In genomic region chr21:28253378-28253777, GRCh38 we compare ENCODE assay signal across 19 cellular contexts.
DNase-seq lines count a peak whose midpoint lies in the region; ATAC-seq and TF ChIP-seq lines count a peak whose summit lies in the region.
"Had no signal": no experiment of that assay in that cellular context is flagged by ENCODE, and none has a peak within 500 bp of the region (broad histone marks: within the 10 kb centered on the region; RNA-seq: fewer than 3 reads in every experiment).

No MANE protein-coding gene starts in this region.

- no peaks in the 10 kb centered on the region for H3K36me3 Mint-ChIP-seq in T-cell
- H3K36me3 Mint-ChIP-seq: activated naive CD8-positive, alpha-beta T cell; natural killer cell had no signal

- no peaks in the 10 kb centered on the region for H3K27me3 ChIP-seq in brain microvascular endothelial cell (replicated peaks)
- H3K27me3 ChIP-seq: thyroid gland had no signal

- no peaks in the 10 kb centered on the region for H3K9me3 Mint-ChIP-seq in T-cell
- H3K9me3 Mint-ChIP-seq: T-helper 2 cell treated with Interferon-gamma antibody and Interleukin-4, amounts not matched to agents 5 μg/mL and 100 μg/mL, for 36 hours had no signal

- H3K4me3 ChIP-seq in brain microvascular endothelial cell (ENCODE audit: low read depth, low read length) = no peak overlapping the region
- H3K4me3 ChIP-seq: thyroid gland had no signal

- no peaks in the 10 kb centered on the region for H3K4me1 Mint-ChIP-seq in T-cell
- H3K4me1 Mint-ChIP-seq: natural killer cell had no signal

- no peak overlapping the region for H3K27ac ChIP-seq in brain microvascular endothelial cell
- H3K27ac ChIP-seq: thyroid gland had no signal

- TF ChIP-seq CTCF in brain microvascular endothelial cell (IDR thresholded peaks at IDR 0.05; ENCODE audit: low read depth, low read length, missing control alignments) = no peak

- in situ Hi-C loops in brain microvascular endothelial cell (cut with HindIII; ENCODE audit: low pct_ligation_motif_present, low sequenced_read_pairs) = no loop called here

- POLR2A ChIA-PET in T-cell (lab: Charles Lee) = no interaction called here

- CTCF ChIA-PET in T-cell (lab: Charles Lee) = no interaction called here

- no peak overlapping the region for H3K27ac Mint-ChIP-seq in T-cell
- H3K27ac Mint-ChIP-seq: activated naive CD8-positive, alpha-beta T cell; natural killer cell; T-helper 2 cell treated with Interferon-gamma antibody and Interleukin-4, amounts not matched to agents 5 μg/mL and 100 μg/mL, for 36 hours had no signal

- no peak overlapping the region for H3K4me3 Mint-ChIP-seq in T-cell
- H3K4me3 Mint-ChIP-seq: activated naive CD8-positive, alpha-beta T cell; natural killer cell; T-helper 2 cell treated with Interferon-gamma antibody and Interleukin-4, amounts not matched to agents 5 μg/mL and 100 μg/mL, for 36 hours had no signal

- DNase-seq in AG08395 (ENCODE audit: low spot score) (peak; percentile 63), LHCN-M2 (ENCODE audit: low read depth) (peak; percentile 47), brain microvascular endothelial cell (peak; percentile 43), foreskin melanocyte (peak; percentile 65), T-cell (no peak), HK-2 (ENCODE audit: unreplicated experiment) (no peak)
- DNase-seq: activated CD4-positive, alpha-beta T cell treated with anti-CD3 and anti-CD28 coated beads for 48 hours; Caco-2; cerebellar nuclear complex; GDM1; natural killer cell; NCI-H2029 treated with DMSO at 0.1 percent for 48 hours; NCI-H82; thyroid gland had no signal

- no peaks in the 10 kb centered on the region for H3K27me3 Mint-ChIP-seq in T-cell

- no peaks in the 10 kb centered on the region for H3K36me3 ChIP-seq in brain microvascular endothelial cell (replicated peaks)
- H3K36me3 ChIP-seq: thyroid gland had no signal

- no peak for ATAC-seq in GM19328 (IDR thresholded peaks at IDR 0.05; ENCODE audit: unreplicated experiment)
- no peak for ATAC-seq in HG03442 (IDR thresholded peaks at IDR 0.05; ENCODE audit: unreplicated experiment)
- ATAC-seq in T-cell (replicated peaks in 1 of 4) = no peak
- ATAC-seq: natural killer cell, Right ventricle myocardium inferior had no signal

Comparison
In these comparisons a context has a peak if more than half of its experiments do, and no peak if none do; other contexts are left out.
1. DNase-seq: peak in AG08395 (single experiment), LHCN-M2 (single experiment), brain microvascular endothelial cell (single experiment) and foreskin melanocyte (single experiment); none in T-cell (0 of 34) and HK-2 (single experiment).